ENCODE assay signal across 22 cellular contexts in the genomic region with DNA sequence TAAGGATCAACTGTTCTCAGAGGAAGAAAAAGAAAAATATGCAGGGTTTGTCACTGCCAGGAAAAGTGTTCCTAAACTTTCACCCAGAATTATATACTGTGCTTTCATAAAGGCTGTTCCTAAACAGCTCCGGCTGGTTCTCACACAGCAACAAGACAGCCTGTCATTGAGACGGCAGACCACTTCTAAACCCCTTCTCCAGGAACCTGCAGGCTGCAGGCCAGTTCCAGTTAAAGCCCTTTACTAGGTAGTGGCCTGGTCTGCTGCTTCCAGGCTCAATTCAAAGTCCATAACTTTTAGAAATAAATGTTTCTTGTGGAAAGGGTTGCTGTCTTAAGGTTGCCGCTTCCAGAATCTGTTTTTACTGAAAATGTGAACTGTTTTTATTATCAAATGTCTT.
"Had no signal": no experiment of that assay in that cellular context is flagged by ENCODE, and none has a peak within 500 bp of the region (broad histone marks: within the 10 kb centered on the region; RNA-seq: fewer than 3 reads in every experiment).

No MANE protein-coding gene starts in this region.

- H3K27ac ChIP-seq: cardiac muscle cell, sigmoid colon, thoracic aorta, upper lobe of left lung, VCaP had no signal

- H3K4me1 ChIP-seq: upper lobe of left lung had no signal

- ATAC-seq: activated CD4-positive, CD25-positive, alpha-beta regulatory T cell treated with anti-CD3 and anti-CD28 coated beads, Interleukin-2, amount 50 U/mL, for 24 hours; activated T-cell treated with anti-CD3 and anti-CD28 coated beads, Interleukin-2, amount 50 U/mL, for 72 hours; left ventricle myocardium superior; natural killer cell treated with Interleukin-12 subunit alpha and Interleukin-12 subunit beta and Interleukin-15 and Interleukin-18, amount 100 ng/mL, for 72 hours; stimulated activated naive B cell treated with anti-CD40 and anti-IgM and Interleukin-4, amounts not matched to agents 10 μg/mL and 1 μg/mL and 100 μg/mL, for 72 hours had no signal

- H3K4me2 ChIP-seq: smooth muscle cell had no signal

- H3K36me3 ChIP-seq: cardiac muscle cell, sigmoid colon, thoracic aorta, upper lobe of left lung had no signal

- H3K9me3 ChIP-seq: sigmoid colon, thoracic aorta, upper lobe of left lung had no signal

- DNase-seq: activated CD4-positive, alpha-beta memory T cell treated with anti-CD3 and anti-CD28 coated beads, Interleukin-2, amount 10 ng/mL, durations not matched to agents 7 days and 5 days; activated CD4-positive, alpha-beta T cell treated with anti-CD3 and anti-CD28 coated beads, Interleukin-2, amount 10 ng/mL, durations not matched to agents 24 days and 14 days; activated effector memory CD4-positive, alpha-beta T cell treated with Interleukin-2 at 50 U/mL for 16 hours; activated naive CD4-positive, alpha-beta T cell treated with anti-CD3 and anti-CD28 coated beads for 36 hours; activated naive CD8-positive, alpha-beta T cell treated with anti-CD3 and anti-CD28 coated beads, Interleukin-2, amount 10 ng/mL, durations not matched to agents 7 days and 5 days; activated T-cell treated with anti-CD3 and anti-CD28 coated beads, Interleukin-2, amount 50 U/mL, for 72 hours; amygdala; left ventricle myocardium superior; mammary epithelial cell; nucleus accumbens; posterior cingulate gyrus; sigmoid colon; stimulated activated CD4-positive, alpha-beta T cell treated with anti-CD3 and anti-CD28 coated beads, Interleukin-15, amount 100 ng/mL, for 24 hours; stimulated activated CD8-positive, alpha-beta memory T cell treated with anti-CD3 and anti-CD28 coated beads, Interleukin-4, amount 100 ng/mL, for 48 hours; stimulated activated naive B cell treated with anti-CD40 and anti-IgM and Interleukin-4, amounts not matched to agents 10 μg/mL and 1 μg/mL and 100 μg/mL, for 72 hours; upper lobe of left lung had no signal

- H3K27me3 ChIP-seq: cardiac muscle cell, sigmoid colon, upper lobe of left lung had no signal

- H3K4me3 ChIP-seq: cardiac muscle cell, sigmoid colon, smooth muscle cell, thoracic aorta, upper lobe of left lung had no signal
